Comparison of ENCODE assay signal across 5 cellular contexts in the genomic region with DNA sequence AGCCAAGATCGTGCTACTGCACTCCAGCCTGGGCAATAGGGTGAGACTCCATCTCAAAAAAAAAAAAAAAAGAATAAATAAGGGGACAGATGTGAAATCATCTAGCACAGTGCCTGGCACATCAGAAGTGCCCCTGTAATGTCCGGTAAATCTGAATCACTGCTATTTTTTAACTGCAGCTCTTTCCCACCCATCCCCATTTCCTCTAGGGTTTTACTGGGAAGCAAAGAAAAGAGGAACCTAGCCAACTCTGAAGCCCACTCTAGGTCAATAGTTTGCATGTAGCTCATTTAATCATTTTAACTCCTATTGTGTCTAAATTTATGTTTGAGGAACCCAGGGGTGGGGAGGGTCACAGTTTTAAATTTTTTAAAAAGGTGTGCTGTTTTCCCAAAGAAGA.
"Had no signal": no experiment of that assay in that cellular context is flagged by ENCODE, and none has a peak within 500 bp of the region (broad histone marks: within the 10 kb centered on the region; RNA-seq: fewer than 3 reads in every experiment).

No MANE protein-coding gene starts in this region.

- DNase-seq: H9, HCEC 1CT, KG1 had no signal

- H3K4me3 ChIP-seq: GM23338 had no signal

- H3K27ac ChIP-seq: HL-60 had no signal
